Comparison of ENCODE assay signal across 19 cellular contexts in the genomic region with DNA sequence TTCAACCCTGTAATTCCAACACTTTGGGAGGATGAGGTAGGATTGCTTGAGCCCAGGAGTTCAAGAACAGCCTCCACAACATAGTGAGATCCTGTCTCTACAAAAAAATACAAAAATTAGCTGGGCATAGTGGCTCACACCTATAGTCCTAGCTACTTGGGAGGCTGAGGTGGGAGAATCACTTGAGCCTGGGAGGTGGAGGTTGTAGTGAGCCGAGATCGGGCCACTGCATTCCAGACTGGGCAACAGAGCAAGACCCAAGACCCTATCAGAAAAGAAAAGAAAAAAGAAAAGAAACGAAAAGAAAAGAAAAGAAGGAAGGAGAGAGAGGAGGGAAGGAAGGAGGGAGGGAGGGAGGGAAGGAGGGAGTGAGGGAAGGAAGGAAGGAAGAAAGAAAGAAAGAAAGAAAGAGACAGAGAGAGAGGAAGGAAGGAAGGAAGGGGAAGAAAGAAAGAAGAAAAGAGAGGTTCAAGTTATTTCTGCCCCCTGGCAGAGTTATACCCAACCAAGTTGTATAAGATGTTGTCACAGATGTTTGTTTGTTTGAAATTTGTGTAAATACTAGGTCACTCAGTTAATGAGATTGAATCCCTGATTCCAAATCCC. TPM values are rescaled to one million over a fixed set of nuclear protein-coding genes. Genes with fewer than 3 reads are reported as not detected.
DNase-seq lines count a peak whose midpoint lies in the region; ATAC-seq, FAIRE-seq and TF ChIP-seq lines count a peak whose summit lies in the region.
"Had no signal": no experiment of that assay in that cellular context is flagged by ENCODE, and none has a peak within 500 bp of the region (broad histone marks: within the 10 kb centered on the region; RNA-seq: fewer than 3 reads in every experiment).

No MANE protein-coding gene starts in this region.

- H3K27me3 ChIP-seq in BLaER1 = no peaks in the 10 kb centered on the region
- peaks cover 0 to 16% (median 0%) of the 10 kb centered on the region in 11 experiments; a peak in 4 of 22 replicates for H3K27me3 ChIP-seq in BLaER1 treated with 17β-estradiol and CSF1 and Interleukin-3, amounts not matched to agents 10 nM and 100 nM

- H3K27me3 Mint-ChIP-seq in T-helper 17 cell (peaks cover 39% of the 10 kb centered on the region), nephron (ENCODE audit: low read depth) (peaks cover 13% of the 10 kb centered on the region)

- H3K27ac Mint-ChIP-seq in T-helper 17 cell (no peak overlapping the region), nephron (peak overlapping the region; percentile 99 to 100 (median 99))
- H3K27ac Mint-ChIP-seq in stimulated activated effector memory CD8-positive, alpha-beta T cell treated with anti-CD3 and anti-CD28 coated beads, Interleukin-12 subunit alpha, Interleukin-12 subunit beta, amount 100 ng/mL, for 72 hours = no peak overlapping the region
- H3K27ac Mint-ChIP-seq: CD4-positive, alpha-beta memory T cell had no signal

- H3K36me3 ChIP-seq in BLaER1 = no peaks in the 10 kb centered on the region
- H3K36me3 ChIP-seq in BLaER1 treated with 17β-estradiol and CSF1 and Interleukin-3, amounts not matched to agents 10 nM and 100 nM = no peaks in the 10 kb centered on the region
- H3K36me3 ChIP-seq: HAP-1 had no signal

- H3K36me3 Mint-ChIP-seq in T-helper 17 cell (ENCODE audit: low read depth) = peaks cover 4% of the 10 kb centered on the region
- no peaks in the 10 kb centered on the region for H3K36me3 Mint-ChIP-seq in nephron (ENCODE audit: low read depth)
- H3K36me3 Mint-ChIP-seq in stimulated activated effector memory CD8-positive, alpha-beta T cell treated with anti-CD3 and anti-CD28 coated beads, Interleukin-12 subunit alpha, Interleukin-12 subunit beta, amount 100 ng/mL, for 72 hours = no peaks in the 10 kb centered on the region
- H3K36me3 Mint-ChIP-seq: CD14-positive monocyte; CD4-positive, alpha-beta memory T cell had no signal

- peak overlapping the region; percentile 51 for H3K4me3 Mint-ChIP-seq in T-helper 17 cell
- peak overlapping the region in 1 of 3 experiments; percentile 97 for H3K4me3 Mint-ChIP-seq in nephron
- no peak overlapping the region for H3K4me3 Mint-ChIP-seq in stimulated activated effector memory CD8-positive, alpha-beta T cell treated with anti-CD3 and anti-CD28 coated beads, Interleukin-12 subunit alpha, Interleukin-12 subunit beta, amount 100 ng/mL, for 72 hours

- TF ChIP-seq CTCF in nephron (IDR thresholded peaks at IDR 0.05; ENCODE audit: unreplicated experiment in 3 of 3) = no peak

- H3K9me3 Mint-ChIP-seq in nephron = no peaks in the 10 kb centered on the region
- no peaks in the 10 kb centered on the region for H3K9me3 Mint-ChIP-seq in stimulated activated effector memory CD8-positive, alpha-beta T cell treated with anti-CD3 and anti-CD28 coated beads, Interleukin-12 subunit alpha, Interleukin-12 subunit beta, amount 100 ng/mL, for 72 hours

- H3K4me3 ChIP-seq in BLaER1 = no peak overlapping the region
- no peak overlapping the region for H3K4me3 ChIP-seq in BLaER1 treated with 17β-estradiol and CSF1 and Interleukin-3, amounts not matched to agents 10 nM and 100 nM
- H3K4me3 ChIP-seq: HAP-1 had no signal

- no peaks in the 10 kb centered on the region for H3K9me3 ChIP-seq in BLaER1
- no peaks in the 10 kb centered on the region for H3K9me3 ChIP-seq in BLaER1 treated with 17β-estradiol and CSF1 and Interleukin-3, amounts not matched to agents 10 nM and 100 nM (replicated peaks in 1 of 11)
- H3K9me3 ChIP-seq in T-helper 17 cell (ENCODE audit: control insufficient read depth, low read length, poor library complexity, severe bottlenecking) = no peaks in the 10 kb centered on the region
- H3K9me3 ChIP-seq: HAP-1 had no signal

- peak overlapping the region; percentile 89; the same call in 1 of the 2 replicates for H3K4me2 ChIP-seq in BLaER1
- peak overlapping the region in 8 of 11 experiments; percentile 51 to 100 (median 89); a peak in 11 of 22 replicates for H3K4me2 ChIP-seq in BLaER1 treated with 17β-estradiol and CSF1 and Interleukin-3, amounts not matched to agents 10 nM and 100 nM

- no peak overlapping the region for H3K27ac ChIP-seq in BLaER1
- H3K27ac ChIP-seq in BLaER1 treated with 17β-estradiol and CSF1 and Interleukin-3, amounts not matched to agents 10 nM and 100 nM = no peak overlapping the region

- ATAC-seq in T-helper 17 cell = no peak
- ATAC-seq in stimulated activated effector memory CD8-positive, alpha-beta T cell treated with anti-CD3 and anti-CD28 coated beads, Interleukin-12 subunit alpha, Interleukin-12 subunit beta, amount 100 ng/mL, for 72 hours = no peak

- no peak for FAIRE-seq in urothelium cell line (lab: Jason Lieb, UNC)
- FAIRE-seq: GM12891, GM18507, H54 had no signal

- DNase-seq in T-helper 17 cell (no peak), urothelium cell line (ENCODE audit: low spot score) (no peak), SKM-1 (lab: John Stamatoyannopoulos, UW; ENCODE audit: unreplicated experiment) (no peak)
- DNase-seq in stimulated activated effector memory CD8-positive, alpha-beta T cell treated with anti-CD3 and anti-CD28 coated beads, Interleukin-12 subunit alpha, Interleukin-12 subunit beta, amount 100 ng/mL, for 72 hours (ENCODE audit: low spot score in 2 of 2) = no peak
- DNase-seq: Calu3; CD4-positive, alpha-beta memory T cell; COR-L47; DMS53; DMS79 treated with DMSO at 0.1 percent for 48 hours; GF-D8; GOT3 had no signal

- H4K20me1 ChIP-seq in BLaER1 = peaks cover 2% of the 10 kb centered on the region; the same call in 1 of the 2 replicates
- peaks cover 0 to 9% (median 0%) of the 10 kb centered on the region in 11 experiments; a peak in 6 of 22 replicates for H4K20me1 ChIP-seq in BLaER1 treated with 17β-estradiol and CSF1 and Interleukin-3, amounts not matched to agents 10 nM and 100 nM

- H3K4me1 Mint-ChIP-seq in T-helper 17 cell (peaks cover 5% of the 10 kb centered on the region), nephron (peaks cover 51% of the 10 kb centered on the region)
- H3K4me1 Mint-ChIP-seq in stimulated activated effector memory CD8-positive, alpha-beta T cell treated with anti-CD3 and anti-CD28 coated beads, Interleukin-12 subunit alpha, Interleukin-12 subunit beta, amount 100 ng/mL, for 72 hours = peaks cover 6% of the 10 kb centered on the region

- H3K4me1 ChIP-seq in BLaER1 = peaks cover 53% of the 10 kb centered on the region
- peaks cover 4 to 64% (median 50%) of the 10 kb centered on the region in 10 experiments for H3K4me1 ChIP-seq in BLaER1 treated with 17β-estradiol and CSF1 and Interleukin-3, amounts not matched to agents 10 nM and 100 nM

- no peak overlapping the region for H3K9ac ChIP-seq in BLaER1
- H3K9ac ChIP-seq in BLaER1 treated with 17β-estradiol and CSF1 and Interleukin-3, amounts not matched to agents 10 nM and 100 nM = no peak overlapping the region

RNA-seq across cellular contexts. Expression of a gene that starts 3.9 kb away (rescaled TPM):
- total RNA-seq in T-helper 17 cell = 1 to 10 TPM in 1 of 2 donors, under 1 TPM in 1; 0.87 to 1.2 TPM
- total RNA-seq: CD4-positive, alpha-beta memory T cell had no signal

Comparison
In these comparisons a context has a peak if more than half of its experiments do, and no peak if none do; other contexts are left out.
1. H3K27ac Mint-ChIP-seq: peak in nephron (3 of 3); none in T-helper 17 cell (single experiment) and stimulated activated effector memory CD8-positive, alpha-beta T cell treated with anti-CD3 and anti-CD28 coated beads, Interleukin-12 subunit alpha, Interleukin-12 subunit beta, amount 100 ng/mL, for 72 hours (single experiment).